7 cellular contexts compared by ENCODE assay signal in the genomic region with DNA sequence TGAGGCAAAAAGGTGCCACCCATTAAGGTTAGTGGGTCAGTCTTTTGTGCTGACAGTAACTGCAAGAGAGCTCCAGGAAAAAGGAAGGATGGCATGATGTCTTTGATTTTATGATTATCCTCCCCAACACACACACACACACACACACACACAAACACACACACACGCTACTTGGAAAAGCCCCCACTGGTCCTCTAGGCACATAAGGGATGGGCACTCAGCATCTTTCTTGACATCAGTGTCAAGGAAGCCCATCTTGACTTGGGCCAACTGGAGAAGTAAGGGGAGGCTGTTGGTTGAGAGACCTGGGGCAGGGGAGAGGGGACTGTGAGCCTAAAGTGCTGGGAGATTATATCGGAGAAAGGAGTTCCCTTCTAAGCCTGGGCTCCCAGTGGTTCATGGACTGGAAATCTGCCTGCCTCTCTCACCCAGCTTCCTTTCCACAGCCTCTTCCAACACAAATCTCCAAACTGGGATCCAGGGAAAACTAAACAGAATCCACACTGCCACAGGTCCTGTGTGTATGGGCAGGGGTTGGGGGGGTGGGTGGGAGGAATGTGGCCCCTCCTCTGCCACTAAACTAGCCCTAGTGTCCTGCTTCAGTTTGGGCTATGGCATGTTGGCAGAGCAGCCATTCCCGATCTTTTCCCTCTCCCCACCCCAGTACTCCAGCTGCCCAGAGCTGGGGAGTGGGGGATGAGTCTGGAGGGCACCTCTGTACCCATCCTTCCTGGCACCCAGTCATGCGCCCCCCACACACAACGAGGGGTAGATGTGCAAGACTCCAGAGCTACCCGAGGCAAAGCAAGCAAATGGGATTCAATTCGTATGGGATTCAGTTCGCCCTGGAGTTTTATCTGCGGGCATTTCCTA. TPM values are rescaled to one million over a fixed set of nuclear protein-coding genes. Genes with fewer than 3 reads are reported as not detected.
DNase-seq lines count a peak whose midpoint lies in the region; ATAC-seq and TF ChIP-seq lines count a peak whose summit lies in the region.

No MANE protein-coding gene starts in this region.

- H3K27me3 ChIP-seq in lower lobe of right lung (ENCODE audit: low read depth) (no peaks in the 10 kb centered on the region), thymus (ENCODE audit: control insufficient read depth, insufficient read depth) (peaks cover 38% of the 10 kb centered on the region)

- H3K36me3 ChIP-seq in lower lobe of right lung (peaks cover 42% of the 10 kb centered on the region), thymus (ENCODE audit: control insufficient read depth, insufficient read depth) (no peaks in the 10 kb centered on the region)

- WGBS in thymus, result 91% methylated on average over 9 of the region's 9 CpGs

- H3K4me3 ChIP-seq in choroid plexus epithelial cell (ENCODE audit: low read depth, low read length) (peak overlapping the region; percentile 91), lower lobe of right lung (peak overlapping the region; percentile 80), thymus (ENCODE audit: low read length) (peak overlapping the region; percentile 44)

- ATAC-seq in lower lobe of right lung (no peak), GM18909 (IDR thresholded peaks at IDR 0.05; ENCODE audit: poor library complexity, unreplicated experiment) (no peak)

- H3K4me1 ChIP-seq in lower lobe of right lung, result peaks cover 67% of the 10 kb centered on the region
- H3K4me1 ChIP-seq in thymus (ENCODE audit: control insufficient read depth, insufficient read depth, low read length), result no peaks in the 10 kb centered on the region

- H3K9me3 ChIP-seq in lower lobe of right lung (no peaks in the 10 kb centered on the region), thymus (ENCODE audit: control insufficient read depth) (no peaks in the 10 kb centered on the region)

- DNase-seq in HuH-7.5 (ENCODE audit: low spot score), result peak; percentile 53
- DNase-seq in choroid plexus epithelial cell (ENCODE audit: low read depth), result no peak
- no peak for DNase-seq in lower lobe of right lung
- no peak for DNase-seq in OCI-M2 (lab: John Stamatoyannopoulos, UW; ENCODE audit: unreplicated experiment)
- DNase-seq in NCI-H2081 (lab: John Stamatoyannopoulos, UW), result no peak

- TF ChIP-seq CTCF in choroid plexus epithelial cell (conservative IDR thresholded peaks at IDR 0.05; ENCODE audit: low read depth, low read length), result no peak
- TF ChIP-seq CTCF in lower lobe of right lung (IDR thresholded peaks at IDR 0.05), result no peak

- intact Hi-C loops in lower lobe of right lung (cut with DNase I), result no loop called here

- peak overlapping the region; percentile 100 for H3K27ac ChIP-seq in lower lobe of right lung
- no peak overlapping the region for H3K27ac ChIP-seq in thymus (ENCODE audit: low read depth)

RNA-seq across cellular contexts. Expression of gene AMOTL2, which starts 1.6 kb away (rescaled TPM):
- 77.8 TPM for total RNA-seq in lower lobe of right lung
- polyA plus RNA-seq in thymus, result 7.3 TPM
